ENCODE assay signal across 1 cellular context in the genomic region with DNA sequence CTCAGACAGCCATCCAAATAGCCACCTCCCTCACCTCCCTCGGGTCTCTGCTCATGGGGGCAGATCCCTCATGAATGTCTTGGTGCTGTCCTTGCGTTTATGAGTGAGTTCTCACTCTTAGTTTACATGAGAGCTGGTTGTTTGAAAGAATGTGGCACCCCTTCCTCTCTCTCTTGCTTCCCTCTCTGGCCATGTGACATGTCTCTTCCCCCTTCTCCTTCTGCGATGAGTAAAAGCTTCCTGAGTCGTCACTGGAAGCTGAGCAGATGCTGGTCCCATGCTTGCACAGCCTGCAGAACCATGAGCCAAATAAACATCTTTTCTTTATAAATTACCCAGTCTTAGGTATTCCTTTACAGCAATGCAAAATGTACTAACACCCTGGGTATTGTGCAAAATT.
TF ChIP-seq lines count a peak whose summit lies in the region.

No MANE protein-coding gene starts in this region.

TF ChIP-seq in H1, 55 proteins besides CTCF, POLR2A, EP300 and RAD21:
- TF ChIP-seq TBP (IDR thresholded peaks at IDR 0.05; ENCODE audit: low read depth, low read length) (no peak), CHD2 (IDR thresholded peaks at IDR 0.05; ENCODE audit: low read length) (no peak), SIX5 (IDR thresholded peaks at IDR 0.05; ENCODE audit: low read depth, low read length) (no peak), RXRA (IDR thresholded peaks at IDR 0.05; ENCODE audit: insufficient read depth, low read depth, low read length) (no peak), MAFK (IDR thresholded peaks at IDR 0.05; ENCODE audit: low read depth, low read length) (no peak), SP1 (IDR thresholded peaks at IDR 0.05; ENCODE audit: low read depth, low read length) (no peak), ZNF274 (IDR thresholded peaks at IDR 0.05; ENCODE audit: borderline replicate concordance, extremely low read depth, low read length) (no peak), ASH2L (IDR thresholded peaks at IDR 0.05; ENCODE audit: low read length) (no peak), HDAC2 (IDR thresholded peaks at IDR 0.05; ENCODE audit: borderline replicate concordance in 1 of 2, low read depth in 2 of 2, low read length in 2 of 2) (no peak), SAP30 (IDR thresholded peaks at IDR 0.05; ENCODE audit: insufficient read depth, insufficient replicate concordance, low read length) (no peak), BCL11A (IDR thresholded peaks at IDR 0.05; ENCODE audit: low read depth in 2 of 2, low read length in 2 of 2) (no peak), TEAD4 (IDR thresholded peaks at IDR 0.05; ENCODE audit: low read depth, low read length) (no peak), BRCA1 (IDR thresholded peaks at IDR 0.05; ENCODE audit: low read depth, low read length) (no peak), CBX8 (IDR thresholded peaks at IDR 0.05; ENCODE audit: borderline replicate concordance, low read depth, low read length) (no peak), KDM5A (IDR thresholded peaks at IDR 0.05; ENCODE audit: low read length) (no peak), SP2 (IDR thresholded peaks at IDR 0.05; ENCODE audit: low read length) (no peak)
